In the genomic region with DNA sequence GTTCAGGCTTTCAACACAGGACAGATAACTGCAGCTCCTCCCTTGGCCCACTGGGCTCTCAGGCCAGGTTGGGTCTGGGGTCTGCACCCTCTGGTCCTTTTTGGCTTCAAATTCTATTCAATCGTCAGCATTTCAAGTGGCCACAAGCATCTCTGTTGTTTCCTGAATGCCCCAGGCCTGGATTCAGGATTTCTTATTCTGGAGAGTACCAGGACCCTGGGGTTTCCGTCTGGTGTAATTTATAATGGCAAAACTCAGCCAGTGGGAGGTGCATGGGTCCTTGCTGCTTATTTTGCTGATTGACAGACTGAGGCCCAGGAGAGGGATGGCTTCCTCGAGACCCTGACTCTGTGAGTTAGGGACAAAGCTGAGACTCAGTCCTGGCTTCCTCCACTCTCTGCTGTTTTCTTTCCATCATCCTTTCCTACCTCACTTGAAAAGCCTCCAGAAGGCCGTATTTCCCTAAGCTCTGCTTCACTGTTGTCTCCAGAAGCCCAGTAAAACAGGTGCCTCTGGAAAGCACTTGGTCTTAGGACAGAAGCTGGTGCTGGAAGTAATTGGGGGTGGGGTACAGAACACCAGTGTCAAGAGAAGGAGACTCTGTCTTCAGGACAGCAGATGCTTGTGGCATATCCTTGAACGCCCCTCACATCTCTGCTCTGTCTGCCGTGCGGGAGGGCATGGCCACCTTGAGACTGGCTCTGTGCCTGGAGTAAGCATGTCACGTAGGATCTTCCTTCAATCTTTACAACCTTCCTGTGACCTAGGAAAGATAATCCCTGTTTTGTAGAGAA, we compare ENCODE assay signal across 9 cellular contexts. TPM values are rescaled to one million over a fixed set of nuclear protein-coding genes. Genes with fewer than 3 reads are reported as not detected.
A peak's percentile ranks its signal among the peaks of the same experiment; 100 is the strongest.
DNase-seq lines count a peak whose midpoint lies in the region; ATAC-seq and FAIRE-seq lines count a peak whose summit lies in the region.
"Had no signal": no experiment of that assay in that cellular context is flagged by ENCODE, and none has a peak within 500 bp of the region (broad histone marks: within the 10 kb centered on the region; RNA-seq: fewer than 3 reads in every experiment).

No MANE protein-coding gene starts in this region.

- no peaks in the 10 kb centered on the region for H3K27me3 Mint-ChIP-seq in activated naive CD8-positive, alpha-beta T cell treated with anti-CD3 and anti-CD28 coated beads, Interleukin-2, amount 50 U/mL, for 24 hours
- peaks cover 0 to 13% (median 6%) of the 10 kb centered on the region in 3 donors for H3K27me3 Mint-ChIP-seq in immature natural killer cell (ENCODE audit: low read depth in 3 of 3)

- peaks cover 27% of the 10 kb centered on the region for H3K4me1 ChIP-seq in HUES48 (ENCODE audit: control insufficient read depth, insufficient read depth, low read length)
- peaks cover 23 to 43% of the 10 kb centered on the region in 2 donors for H3K4me1 ChIP-seq in small intestine (ENCODE audit: control insufficient read depth in 2 of 2, insufficient read depth in 1 of 2, low read depth in 1 of 2, low read length in 1 of 2)

- H3K27ac ChIP-seq in HUES48 (ENCODE audit: low read depth, low read length) (peak overlapping the region; percentile 68), small intestine (ENCODE audit: low read depth in 1 of 2, low read length in 1 of 2) (peak overlapping the region; percentile 25 to 91)

- no peak for DNase-seq in activated naive CD8-positive, alpha-beta T cell treated with anti-CD3 and anti-CD28 coated beads, Interleukin-2, amount 50 U/mL, for 24 hours
- DNase-seq in immature natural killer cell: no peak
- no peak for DNase-seq in small intestine
- DNase-seq in RCC 7860 (ENCODE audit: low spot score): no peak
- no peak for DNase-seq in NOMO-1 treated with DMSO at 0.1 percent for 48 hours (lab: John Stamatoyannopoulos, UW; ENCODE audit: unreplicated experiment)
- DNase-seq in OCI-M2 (lab: John Stamatoyannopoulos, UW; ENCODE audit: unreplicated experiment): no peak
- DNase-seq: NCI-H526 had no signal

- 45 to 50% (median 50%) methylated on average over 8 of the region's 8 CpGs for WGBS in small intestine, 3 donors

- H3K36me3 ChIP-seq in HUES48 (ENCODE audit: control insufficient read depth, insufficient read depth, low read length) (peaks cover 7% of the 10 kb centered on the region; the same call in 1 of the 2 replicates), small intestine (ENCODE audit: control insufficient read depth in 2 of 2, insufficient read depth in 2 of 2, low read length in 2 of 2) (peaks cover 0 to 2% of the 10 kb centered on the region in 2 donors)

- H3K4me3 ChIP-seq in HUES48 (ENCODE audit: low read depth, low read length) (no peak overlapping the region), small intestine (ENCODE audit: low read depth in 1 of 2, low read length in 2 of 2) (no peak overlapping the region)

- peak overlapping the region; percentile 54 for H3K4me3 Mint-ChIP-seq in activated naive CD8-positive, alpha-beta T cell treated with anti-CD3 and anti-CD28 coated beads, Interleukin-2, amount 50 U/mL, for 24 hours
- H3K4me3 Mint-ChIP-seq in immature natural killer cell: peak overlapping the region; percentile 79 to 88 (median 85)

- ATAC-seq in activated naive CD8-positive, alpha-beta T cell treated with anti-CD3 and anti-CD28 coated beads, Interleukin-2, amount 50 U/mL, for 24 hours: peak; percentile 14
- no peak for ATAC-seq in GM21360 (IDR thresholded peaks at IDR 0.05; ENCODE audit: unreplicated experiment)

- H3K27me3 ChIP-seq in HUES48 (ENCODE audit: control insufficient read depth, insufficient read depth, low read length) (no peaks in the 10 kb centered on the region), small intestine (ENCODE audit: control insufficient read depth in 2 of 2, insufficient read depth in 2 of 2, low read length in 2 of 2) (no peaks in the 10 kb centered on the region)

- H3K9ac ChIP-seq in HUES48 (ENCODE audit: low read depth, low read length): no peak overlapping the region

- FAIRE-seq in small intestine (lab: Jason Lieb, UNC) (no peak), RCC 7860 (lab: Jason Lieb, UNC) (no peak)

- H3K27ac Mint-ChIP-seq in activated naive CD8-positive, alpha-beta T cell treated with anti-CD3 and anti-CD28 coated beads, Interleukin-2, amount 50 U/mL, for 24 hours: peak overlapping the region; percentile 96
- H3K27ac Mint-ChIP-seq in immature natural killer cell: peak overlapping the region; percentile 79 to 99 (median 96)

- peaks cover 7% of the 10 kb centered on the region for H3K9me3 Mint-ChIP-seq in activated naive CD8-positive, alpha-beta T cell treated with anti-CD3 and anti-CD28 coated beads, Interleukin-2, amount 50 U/mL, for 24 hours
- H3K9me3 Mint-ChIP-seq in immature natural killer cell: peaks cover 0 to 6% (median 1%) of the 10 kb centered on the region in 6 donors

- H3K4me1 Mint-ChIP-seq in activated naive CD8-positive, alpha-beta T cell treated with anti-CD3 and anti-CD28 coated beads, Interleukin-2, amount 50 U/mL, for 24 hours: peaks cover 100% of the 10 kb centered on the region
- H3K4me1 Mint-ChIP-seq in immature natural killer cell: peaks cover 99 to 100% of the 10 kb centered on the region in 2 donors

- H3K9me3 ChIP-seq in HUES48 (ENCODE audit: control insufficient read depth, insufficient read depth, low read length) (no peaks in the 10 kb centered on the region), small intestine (ENCODE audit: control insufficient read depth, low read depth) (no peaks in the 10 kb centered on the region)

- H3K36me3 Mint-ChIP-seq in activated naive CD8-positive, alpha-beta T cell treated with anti-CD3 and anti-CD28 coated beads, Interleukin-2, amount 50 U/mL, for 24 hours (ENCODE audit: low read depth): peaks cover 36% of the 10 kb centered on the region
- peaks cover 19 to 38% (median 20%) of the 10 kb centered on the region in 3 donors for H3K36me3 Mint-ChIP-seq in immature natural killer cell

RNA-seq across cellular contexts. Expression of a gene that starts 39.5 kb away (rescaled TPM):
- polyA plus RNA-seq in immature natural killer cell (not detected), small intestine (under 1 TPM in 1 of 3 donors, not detected in 2; 0.09 TPM)

RNA-seq across cellular contexts. Expression of a gene that starts 44.1 kb away (rescaled TPM):
- polyA plus RNA-seq in immature natural killer cell: 100 to 1,000 TPM; 141 to 363 (median 226) TPM
- polyA plus RNA-seq in small intestine: 10 to 100 TPM in 1 of 3 donors, 1 to 10 TPM in 2; 7.4 to 56.5 (median 8.4) TPM
